9 cellular contexts compared by ENCODE assay signal in the genomic region with DNA sequence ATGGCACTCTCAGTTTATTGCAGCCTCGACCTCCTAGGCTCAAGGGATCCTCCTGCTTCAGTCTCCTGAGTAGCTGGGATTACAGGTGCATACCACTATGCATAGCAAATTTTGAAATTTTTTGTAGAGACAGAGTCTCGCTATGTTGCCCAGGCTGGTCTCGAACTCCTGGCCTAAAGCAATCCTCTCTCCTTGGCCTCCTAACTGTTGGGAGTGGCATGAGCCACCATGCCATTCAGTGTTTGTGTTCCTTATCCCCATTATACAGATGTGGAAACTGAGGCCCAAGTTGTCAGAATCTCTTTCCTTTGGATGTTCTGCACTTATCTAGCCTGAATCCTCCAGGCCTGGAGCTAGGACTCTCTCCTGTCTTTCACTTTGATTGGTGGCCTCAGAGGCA. TPM values are rescaled to one million over a fixed set of nuclear protein-coding genes. Genes with fewer than 3 reads are reported as not detected.
"Had no signal": no experiment of that assay in that cellular context is flagged by ENCODE, and none has a peak within 500 bp of the region (broad histone marks: within the 10 kb centered on the region; RNA-seq: fewer than 3 reads in every experiment).

No MANE protein-coding gene starts in this region.

- H3K9me3 Mint-ChIP-seq: HFFc6 had no signal

- DNase-seq: GM23248, GOT3, H7, HFFc6, IMR-90, KBM-7 had no signal

- H3K27ac Mint-ChIP-seq: HFFc6 had no signal

- H3K36me3 ChIP-seq: HAP-1 had no signal

- H3K4me3 ChIP-seq: GM23248, HAP-1 had no signal

- H3K9me3 ChIP-seq: HAP-1 had no signal

- H3K27ac ChIP-seq: GM23248, HL-60 had no signal

- ATAC-seq: HCT116 had no signal

- H3K4me3 Mint-ChIP-seq: HFFc6 had no signal

RNA-seq across cellular contexts. Expression of a gene that starts 40.8 kb away (rescaled TPM):
- total RNA-seq: GM23248, HFFc6, IMR-90 had no signal
